In genomic region chr5:179823937-179824744, GRCh38 we compare ENCODE assay signal across 13 cellular contexts. TPM values are rescaled to one million over a fixed set of nuclear protein-coding genes. Genes with fewer than 3 reads are reported as not detected.
DNase-seq lines count a peak whose midpoint lies in the region; ATAC-seq, FAIRE-seq and TF ChIP-seq lines count a peak whose summit lies in the region.
"Had no signal": no experiment of that assay in that cellular context is flagged by ENCODE, and none has a peak within 500 bp of the region (broad histone marks: within the 10 kb centered on the region; RNA-seq: fewer than 3 reads in every experiment).

No MANE protein-coding gene starts in this region.

- no peak for TF ChIP-seq CTCF in kidney (IDR thresholded peaks at IDR 0.05; ENCODE audit: borderline replicate concordance, extremely low read depth, insufficient read depth)
- no peak for TF ChIP-seq CTCF in vagina (IDR thresholded peaks at IDR 0.05)

- H3K4me3 ChIP-seq in right cardiac atrium (ENCODE audit: low read length) (no peak overlapping the region), kidney (ENCODE audit: low read length in 2 of 2) (peak overlapping the region in 1 of 2 donors; percentile 18), vagina (peak overlapping the region; percentile 1 to 3)

- H3K4me1 ChIP-seq in right cardiac atrium (ENCODE audit: control insufficient read depth, insufficient read depth, low read length) (peaks cover 16% of the 10 kb centered on the region), kidney (ENCODE audit: control insufficient read depth in 1 of 2, insufficient read depth in 1 of 2, low read depth in 1 of 2, low read length in 2 of 2) (peaks cover 45 to 55% of the 10 kb centered on the region in 2 donors), vagina (peaks cover 85% of the 10 kb centered on the region)

- H3K9me3 ChIP-seq in right cardiac atrium (ENCODE audit: control insufficient read depth, low read length) = no peaks in the 10 kb centered on the region
- no peaks in the 10 kb centered on the region for H3K9me3 ChIP-seq in kidney (ENCODE audit: control insufficient read depth in 1 of 2, low read length in 2 of 2)
- no peaks in the 10 kb centered on the region for H3K9me3 ChIP-seq in vagina

- TF ChIP-seq POLR2A in vagina (IDR thresholded peaks at IDR 0.05) = no peak

- FAIRE-seq in kidney (lab: Jason Lieb, UNC) = no peak

- ATAC-seq in right cardiac atrium (no peak), Right ventricle myocardium inferior (no peak), HG03439 (IDR thresholded peaks at IDR 0.05; ENCODE audit: unreplicated experiment) (no peak)
- ATAC-seq: esophagus mucosa, HCT116, left lobe of liver had no signal

- 87% methylated on average over 22 of the region's 22 CpGs for WGBS in right cardiac atrium

- H3K9ac ChIP-seq in kidney (ENCODE audit: low read length in 2 of 2) = peak overlapping the region in 1 of 2 donors; percentile 18

- H3K27me3 ChIP-seq in right cardiac atrium (ENCODE audit: control insufficient read depth, insufficient read depth) (no peaks in the 10 kb centered on the region), vagina (no peaks in the 10 kb centered on the region)

- H3K36me3 ChIP-seq in kidney (ENCODE audit: control insufficient read depth in 1 of 2, insufficient read depth in 2 of 2, low read length in 2 of 2) (peaks cover 27 to 52% of the 10 kb centered on the region in 2 donors), vagina (peaks cover 0 to 65% of the 10 kb centered on the region in 2 donors)

- peak in 2 of 3 donors; percentile 46 to 51 for DNase-seq in right cardiac atrium
- no peak for DNase-seq in Right ventricle myocardium inferior (ENCODE audit: missing footprints)
- DNase-seq in kidney = peak; percentile 71
- DNase-seq in vagina (ENCODE audit: extremely low spot score in 2 of 2) = no peak
- DNase-seq in COLO668 (lab: John Stamatoyannopoulos, UW; ENCODE audit: unreplicated experiment) = no peak
- DNase-seq: activated CD4-positive, alpha-beta T cell treated with anti-CD3 and anti-CD28 coated beads, Interleukin-2, amount 50 U/mL, for 1 hour; amygdala; MM.1S; NCI-H510A treated with DMSO at 0.1 percent for 48 hours had no signal

- no peak overlapping the region for H3K27ac ChIP-seq in right cardiac atrium (ENCODE audit: low read length)
- H3K27ac ChIP-seq in kidney (ENCODE audit: low read depth in 2 of 2, low read length in 2 of 2) = peak overlapping the region in 1 of 2 donors; percentile 32
- H3K27ac ChIP-seq in vagina = peak overlapping the region; percentile 99

- intact Hi-C loops in right cardiac atrium (cut with DNase I) (no loop called here), Right ventricle myocardium inferior (cut with DNase I) (no loop called here), kidney (cut with DNase I) (no loop called here), vagina (cut with DNase I) (no loop called here)

RNA-seq across cellular contexts. Expression of gene SQSTM1, which starts 3.4 kb away (rescaled TPM):
- 100 to 1,000 TPM; 307 to 406 (median 370) TPM for total RNA-seq in right cardiac atrium
- 257 TPM for polyA plus RNA-seq in right cardiac atrium
- 407 TPM for total RNA-seq in Right ventricle myocardium inferior
- 249 TPM for total RNA-seq in kidney
- polyA plus RNA-seq in kidney (ENCODE audit: insufficient read depth, low read depth, low replicate concordance) = 309 TPM
- total RNA-seq in vagina = 373 TPM

RNA-seq across cellular contexts. Expression of gene MGAT4B, which starts 17.5 kb away (rescaled TPM):
- 10 to 100 TPM; 71.8 to 82.2 (median 80.9) TPM for total RNA-seq in right cardiac atrium
- 56.7 TPM for polyA plus RNA-seq in right cardiac atrium
- total RNA-seq in Right ventricle myocardium inferior = 98.9 TPM
- 174 TPM for total RNA-seq in kidney
- polyA plus RNA-seq in kidney (ENCODE audit: insufficient read depth, low read depth, low replicate concordance) = 79.4 TPM
- 95.5 TPM for total RNA-seq in vagina

RNA-seq across cellular contexts. Expression of gene LTC4S, which starts 30.4 kb away (rescaled TPM):
- total RNA-seq in right cardiac atrium (10 to 100 TPM; 17.3 to 24.3 (median 22.6) TPM), Right ventricle myocardium inferior (10.3 TPM), kidney (30.6 TPM), vagina (10.6 TPM)
- polyA plus RNA-seq in right cardiac atrium (18.6 TPM), kidney (ENCODE audit: insufficient read depth, low read depth, low replicate concordance) (20.1 TPM)

RNA-seq across cellular contexts. Expression of gene MRNIP, which starts 34.5 kb away (rescaled TPM):
- 10 to 100 TPM; 12.3 to 20.1 (median 16.4) TPM for total RNA-seq in right cardiac atrium
- 20.5 TPM for polyA plus RNA-seq in right cardiac atrium
- 12.2 TPM for total RNA-seq in Right ventricle myocardium inferior
- total RNA-seq in kidney = 36.6 TPM
- polyA plus RNA-seq in kidney (ENCODE audit: insufficient read depth, low read depth, low replicate concordance) = 25.3 TPM
- total RNA-seq in vagina = 53.8 TPM

Comparison
In these comparisons a context has a peak if more than half of its experiments do, and no peak if none do; other contexts are left out.
1. DNase-seq: peak in right cardiac atrium (2 of 3) and kidney (single experiment); none in Right ventricle myocardium inferior (single experiment), vagina (0 of 2) and COLO668 (single experiment).